23 cellular contexts compared by ENCODE assay signal in the genomic region with DNA sequence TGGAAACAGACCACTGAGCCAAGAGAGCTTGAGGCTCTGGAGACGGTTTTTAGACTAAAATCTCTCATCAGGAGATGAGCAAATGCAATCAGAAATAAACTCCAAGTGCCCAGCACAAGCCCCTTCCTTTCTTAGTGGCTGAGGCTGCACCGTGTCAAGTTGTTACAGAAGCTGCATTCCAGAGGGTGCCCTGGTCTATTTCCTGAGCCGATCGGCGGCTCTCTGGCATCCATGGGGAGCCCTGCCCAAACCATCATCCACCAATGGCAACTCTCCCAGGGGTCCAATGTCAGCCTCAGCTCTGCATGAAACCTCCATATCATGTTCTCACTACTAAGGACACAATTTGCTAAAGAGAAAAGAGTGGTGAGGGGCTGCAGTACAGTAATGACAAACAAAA.
A peak's percentile ranks its signal among the peaks of the same experiment; 100 is the strongest.
DNase-seq lines count a peak whose midpoint lies in the region; ATAC-seq and TF ChIP-seq lines count a peak whose summit lies in the region.
"Had no signal": no experiment of that assay in that cellular context is flagged by ENCODE, and none has a peak within 500 bp of the region (broad histone marks: within the 10 kb centered on the region; RNA-seq: fewer than 3 reads in every experiment).

No MANE protein-coding gene starts in this region.

- H3K36me3 Mint-ChIP-seq in nephron progenitor cell (ENCODE audit: low read depth) = peaks cover 20% of the 10 kb centered on the region

- WGBS in psoas muscle, 3 donors = 30 to 34% (median 30%) methylated on average over 5 of the region's 5 CpGs

- H3K4me3 ChIP-seq in left ventricle myocardium inferior (no peak overlapping the region), psoas muscle (peak overlapping the region; percentile 17), thoracic aorta (peak overlapping the region; percentile 10)
- H3K4me3 ChIP-seq: BLaER1, SK-N-MC had no signal

- H3K27me3 Mint-ChIP-seq in nephron progenitor cell (ENCODE audit: low read depth, poor library complexity) = no peaks in the 10 kb centered on the region
- H3K27me3 Mint-ChIP-seq: CD4-positive, CD25-positive, alpha-beta regulatory T cell had no signal

- peaks cover 26% of the 10 kb centered on the region for H3K4me1 Mint-ChIP-seq in nephron progenitor cell

- DNase-seq in Right ventricle myocardium inferior (ENCODE audit: missing footprints) = no peak
- DNase-seq in cardiac septum (ENCODE audit: low spot score) = no peak
- DNase-seq in left ventricle myocardium inferior = no peak
- DNase-seq in psoas muscle = no peak
- DNase-seq in thoracic aorta (ENCODE audit: low spot score) = no peak
- no peak for DNase-seq in AG08395 (ENCODE audit: low spot score)
- DNase-seq in nephron progenitor cell = no peak
- no peak for DNase-seq in HT-29 (ENCODE audit: low spot score)
- DNase-seq: 8988T; ACHN; CD4-positive, CD25-positive, alpha-beta regulatory T cell; H9; IMR-90; MM.1S; NCI-H2029; NCI-H446 treated with DMSO at 0.1 percent for 48 hours; NCI-H526 treated with DMSO at 0.1 percent for 48 hours; SIG-M5 had no signal

- peaks cover 3% of the 10 kb centered on the region for H3K36me3 ChIP-seq in left ventricle myocardium inferior
- H3K36me3 ChIP-seq in psoas muscle (ENCODE audit: insufficient read depth in 1 of 2, low read depth in 1 of 2) = peaks cover 0 to 74% of the 10 kb centered on the region in 2 donors
- peaks cover 18% of the 10 kb centered on the region for H3K36me3 ChIP-seq in thoracic aorta

- ATAC-seq in Right ventricle myocardium inferior = peak; percentile 72
- ATAC-seq in psoas muscle = peak; percentile 44 to 65 (median 58)
- no peak for ATAC-seq in thoracic aorta (ENCODE audit: insufficient number of reproducible peaks, low FRiP score, low read depth)
- ATAC-seq: Panc1 had no signal

- H3K27ac ChIP-seq in left ventricle myocardium inferior (replicated peaks) (peak overlapping the region; percentile 63), psoas muscle (peak overlapping the region; percentile 53), thoracic aorta (peak overlapping the region in 1 of 2 donors; percentile 13)
- H3K27ac ChIP-seq: BLaER1, KMS-11, RWPE1, SK-N-MC had no signal

- intact Hi-C loops in Right ventricle myocardium inferior (cut with DNase I) (no loop called here), cardiac septum (cut with DNase I) (no loop called here), left ventricle myocardium inferior (cut with micrococcal nuclease) (no loop called here), psoas muscle (cut with DNase I) (no loop called here)

- H3K27me3 ChIP-seq in left ventricle myocardium inferior (ENCODE audit: low read depth) = no peaks in the 10 kb centered on the region
- no peaks in the 10 kb centered on the region for H3K27me3 ChIP-seq in psoas muscle (ENCODE audit: insufficient read depth in 3 of 3, low read length in 2 of 3)
- no peaks in the 10 kb centered on the region for H3K27me3 ChIP-seq in thoracic aorta (replicated peaks; ENCODE audit: insufficient read depth)
- H3K27me3 ChIP-seq: BLaER1 had no signal

- H3K4me1 ChIP-seq in left ventricle myocardium inferior (peaks cover 73% of the 10 kb centered on the region), psoas muscle (peaks cover 84% of the 10 kb centered on the region), thoracic aorta (ENCODE audit: control insufficient read depth in 1 of 2, low read depth in 2 of 2) (peaks cover 31 to 81% of the 10 kb centered on the region in 2 donors)

- no peak overlapping the region for H3K4me3 Mint-ChIP-seq in nephron progenitor cell
- H3K4me3 Mint-ChIP-seq: CD4-positive, CD25-positive, alpha-beta regulatory T cell; H9 had no signal

- H3K9me3 ChIP-seq in left ventricle myocardium inferior (replicated peaks) (no peaks in the 10 kb centered on the region), psoas muscle (no peaks in the 10 kb centered on the region), thoracic aorta (no peaks in the 10 kb centered on the region)
- H3K9me3 ChIP-seq: BLaER1 had no signal

- TF ChIP-seq CTCF in left ventricle myocardium inferior (IDR thresholded peaks at IDR 0.05; ENCODE audit: borderline replicate concordance) (no peak), psoas muscle (IDR thresholded peaks at IDR 0.05) (no peak), thoracic aorta (IDR thresholded peaks at IDR 0.05) (no peak), nephron progenitor cell (IDR thresholded peaks at IDR 0.05) (no peak)

- H3K27ac Mint-ChIP-seq in nephron progenitor cell = no peak overlapping the region
- H3K27ac Mint-ChIP-seq: CD4-positive, CD25-positive, alpha-beta regulatory T cell; H9 had no signal

- no peaks in the 10 kb centered on the region for H3K9me3 Mint-ChIP-seq in nephron progenitor cell
- H3K9me3 Mint-ChIP-seq: CD4-positive, CD25-positive, alpha-beta regulatory T cell; H9 had no signal
